8 cellular contexts compared by ENCODE assay signal in the genomic region with DNA sequence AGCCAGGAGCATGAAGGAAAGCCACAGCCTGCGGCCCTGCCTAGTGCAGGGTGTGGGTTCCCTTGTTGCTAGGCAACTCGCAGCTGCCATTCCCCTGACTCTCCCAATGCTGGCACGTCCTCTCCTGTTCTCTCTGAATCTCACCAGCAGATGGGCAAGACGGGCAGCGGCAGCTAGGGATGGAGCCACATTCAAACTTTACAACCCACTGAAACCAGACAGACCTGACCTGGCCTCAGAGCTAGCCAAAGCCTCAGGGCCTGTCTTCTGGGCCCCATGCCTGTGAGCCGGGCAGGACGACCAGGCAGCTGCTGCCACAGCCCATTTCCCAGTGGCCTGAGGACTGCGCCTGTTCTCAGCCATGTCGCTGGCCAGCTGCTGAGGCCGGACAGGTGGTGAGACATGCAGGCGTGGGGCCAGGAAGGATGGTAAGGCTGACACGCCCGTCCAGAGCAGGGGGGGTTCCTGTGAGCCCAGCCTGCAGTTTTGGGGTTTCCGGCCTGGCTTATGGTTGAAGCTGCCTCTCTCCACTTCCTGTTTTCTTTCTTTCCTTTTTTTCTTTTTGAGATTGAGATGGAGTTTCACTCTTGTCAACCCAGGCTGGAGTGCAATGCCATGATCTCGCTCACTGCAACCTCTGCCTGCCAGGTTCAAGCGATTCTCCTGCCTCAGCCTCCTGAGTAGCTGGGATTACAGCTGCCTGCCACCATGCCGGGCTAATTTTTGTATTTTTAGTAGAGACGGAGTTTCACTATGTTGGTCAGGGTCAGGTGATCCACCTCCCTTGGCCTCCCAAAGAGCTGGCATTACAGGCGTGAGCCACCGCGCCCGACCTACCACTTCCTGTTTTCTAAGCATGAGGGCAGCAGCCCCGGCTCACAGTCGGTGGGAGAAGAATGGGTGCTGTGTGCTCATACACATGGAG. TPM values are rescaled to one million over a fixed set of nuclear protein-coding genes. Genes with fewer than 3 reads are reported as not detected.
A peak's percentile ranks its signal among the peaks of the same experiment; 100 is the strongest.
DNase-seq lines count a peak whose midpoint lies in the region; ATAC-seq and TF ChIP-seq lines count a peak whose summit lies in the region.

No MANE protein-coding gene starts in this region.

- peaks cover 60% of the 10 kb centered on the region for H3K36me3 ChIP-seq in thoracic aorta

- no peaks in the 10 kb centered on the region for H3K9me3 ChIP-seq in thoracic aorta

- DNase-seq in activated T-cell treated with anti-CD3 and anti-CD28 coated beads for 1 hour (ENCODE audit: low read depth) (peak; percentile 60), activated T-cell treated with anti-CD3 and anti-CD28 coated beads for 4 hours (no peak), SHP77 (lab: John Stamatoyannopoulos, UW) (peak; percentile 52 to 85), mucosa of gallbladder (ENCODE audit: low spot score) (peak; percentile 40), thoracic aorta (ENCODE audit: low spot score) (no peak), ecto neural progenitor cell (ENCODE audit: low spot score) (no peak)
- DNase-seq in activated naive CD4-positive, alpha-beta T cell treated with Interleukin-2 at 50 U/mL for 16 hours: peak; percentile 62

- peak overlapping the region; percentile 42 to 99 for H3K27ac ChIP-seq in thoracic aorta

- H3K4me3 ChIP-seq in thoracic aorta: no peak overlapping the region

- ATAC-seq in thoracic aorta (ENCODE audit: insufficient number of reproducible peaks, low FRiP score, low read depth) (no peak), GM21717 (IDR thresholded peaks at IDR 0.05; ENCODE audit: unreplicated experiment) (no peak)

- peaks cover 16 to 42% of the 10 kb centered on the region in 2 donors for H3K4me1 ChIP-seq in thoracic aorta (ENCODE audit: control insufficient read depth in 1 of 2, low read depth in 2 of 2)

- no peaks in the 10 kb centered on the region for H3K27me3 ChIP-seq in thoracic aorta (replicated peaks; ENCODE audit: insufficient read depth)

- no peak for TF ChIP-seq CTCF in thoracic aorta (IDR thresholded peaks at IDR 0.05)

RNA-seq across cellular contexts. Expression of a gene that starts 4.1 kb away (rescaled TPM):
- total RNA-seq in mucosa of gallbladder (129 TPM), thoracic aorta (1,000 to 10,000 TPM; 1,125 to 1,215 TPM)

RNA-seq across cellular contexts. Expression of a gene that starts 42.3 kb away (rescaled TPM):
- total RNA-seq in mucosa of gallbladder: 30.0 TPM
- 10 to 100 TPM in 1 of 2 donors, 1 to 10 TPM in 1; 9.5 to 20.8 TPM for total RNA-seq in thoracic aorta

RNA-seq across cellular contexts. Expression of a gene that starts 45.9 kb away (rescaled TPM):
- 67.1 TPM for total RNA-seq in mucosa of gallbladder
- 10 to 100 TPM; 42.9 to 73.5 TPM for total RNA-seq in thoracic aorta

RNA-seq across cellular contexts. Expression of a gene that starts 50.9 kb away (rescaled TPM):
- total RNA-seq in mucosa of gallbladder (75.4 TPM), thoracic aorta (10 to 100 TPM; 45.6 to 83.9 TPM)

Comparison
In these comparisons a context has a peak if more than half of its experiments do, and no peak if none do; other contexts are left out.
1. DNase-seq: peak in activated T-cell treated with anti-CD3 and anti-CD28 coated beads for 1 hour (single experiment), SHP77 (2 of 2), activated naive CD4-positive, alpha-beta T cell treated with Interleukin-2 at 50 U/mL for 16 hours (single experiment) and mucosa of gallbladder (single experiment); none in activated T-cell treated with anti-CD3 and anti-CD28 coated beads for 4 hours (single experiment), thoracic aorta (single experiment) and ecto neural progenitor cell (single experiment).